In genomic region chr4:148814030-148814429, GRCh38 we compare ENCODE assay signal across 19 cellular contexts.
DNase-seq lines count a peak whose midpoint lies in the region; ATAC-seq and TF ChIP-seq lines count a peak whose summit lies in the region.
"Had no signal": no experiment of that assay in that cellular context is flagged by ENCODE, and none has a peak within 500 bp of the region (broad histone marks: within the 10 kb centered on the region; RNA-seq: fewer than 3 reads in every experiment).

No MANE protein-coding gene starts in this region.

- H3K36me3 Mint-ChIP-seq in effector memory CD8-positive, alpha-beta T cell (ENCODE audit: insufficient read depth): no peaks in the 10 kb centered on the region
- H3K36me3 Mint-ChIP-seq: CD8-positive, alpha-beta T cell had no signal

- no peak for TF ChIP-seq CTCF in body of pancreas (IDR thresholded peaks at IDR 0.05)
- no peak for TF ChIP-seq CTCF in lung (IDR thresholded peaks at IDR 0.05; ENCODE audit: control extremely low read depth, extremely low read depth)
- no peak for TF ChIP-seq CTCF in thyroid gland (IDR thresholded peaks at IDR 0.05)
- TF ChIP-seq CTCF in upper lobe of right lung (IDR thresholded peaks at IDR 0.05): no peak

- no peaks in the 10 kb centered on the region for H3K27me3 ChIP-seq in body of pancreas
- no peaks in the 10 kb centered on the region for H3K27me3 ChIP-seq in lung (ENCODE audit: control insufficient read depth, insufficient read depth)
- no peaks in the 10 kb centered on the region for H3K27me3 ChIP-seq in thyroid gland
- no peaks in the 10 kb centered on the region for H3K27me3 ChIP-seq in upper lobe of right lung
- H3K27me3 ChIP-seq: MG63, SJCRH30 had no signal

- DNase-seq in body of pancreas (peak; percentile 39 to 74 (median 62)), epithelial cell of prostate (ENCODE audit: low read depth, low spot score) (peak; percentile 22), lung (ENCODE audit: low spot score) (peak; percentile 45), thyroid gland (peak; percentile 78 to 83), upper lobe of right lung (no peak), NCI-H748 (lab: John Stamatoyannopoulos, UW; ENCODE audit: unreplicated experiment) (no peak)
- DNase-seq in effector memory CD8-positive, alpha-beta T cell: no peak
- DNase-seq: C1 segment of cervical spinal cord; CD8-positive, alpha-beta T cell; DMS79; Kasumi-1; MG63; NCI-H1417; NCI-H187; NCI-H446; NCI-H69; SJCRH30 had no signal

- no peak overlapping the region for H3K4me3 Mint-ChIP-seq in effector memory CD8-positive, alpha-beta T cell
- H3K4me3 Mint-ChIP-seq: CD8-positive, alpha-beta T cell had no signal

- intact Hi-C loops in body of pancreas (cut with DNase I) (no loop called here), thyroid gland (cut with DNase I) (no loop called here), upper lobe of right lung (cut with DNase I) (no loop called here)

- ATAC-seq in body of pancreas: peak; percentile 87
- no peak for ATAC-seq in lung (ENCODE audit: insufficient read depth, low FRiP score)
- ATAC-seq in upper lobe of right lung: no peak
- no peak for ATAC-seq in effector memory CD8-positive, alpha-beta T cell (replicated peaks)
- no peak for ATAC-seq in HG03378 (IDR thresholded peaks at IDR 0.05; ENCODE audit: unreplicated experiment)
- ATAC-seq: CD8-positive, alpha-beta T cell; Panc1 had no signal

- H3K4me1 Mint-ChIP-seq in effector memory CD8-positive, alpha-beta T cell (ENCODE audit: low read depth in 2 of 2): no peaks in the 10 kb centered on the region

- H3K27ac ChIP-seq in body of pancreas (no peak overlapping the region), epithelial cell of prostate (no peak overlapping the region), lung (ENCODE audit: low read depth in 1 of 2, low read length in 1 of 2) (no peak overlapping the region), thyroid gland (peak overlapping the region in 2 of 3 donors; percentile 7 to 57), upper lobe of right lung (no peak overlapping the region)
- H3K27ac ChIP-seq: SJCRH30 had no signal

- no peaks in the 10 kb centered on the region for H3K27me3 Mint-ChIP-seq in effector memory CD8-positive, alpha-beta T cell

- H3K36me3 ChIP-seq in body of pancreas (replicated peaks in 1 of 2; ENCODE audit: insufficient read depth in 1 of 2, low read depth in 2 of 2): no peaks in the 10 kb centered on the region
- no peaks in the 10 kb centered on the region for H3K36me3 ChIP-seq in lung (ENCODE audit: control insufficient read depth in 2 of 2, insufficient read depth in 2 of 2, low read length in 2 of 2)
- no peaks in the 10 kb centered on the region for H3K36me3 ChIP-seq in thyroid gland
- no peaks in the 10 kb centered on the region for H3K36me3 ChIP-seq in upper lobe of right lung
- H3K36me3 ChIP-seq: MG63, SJCRH30 had no signal

- H3K4me3 ChIP-seq in body of pancreas: no peak overlapping the region
- H3K4me3 ChIP-seq in lung: no peak overlapping the region
- no peak overlapping the region for H3K4me3 ChIP-seq in thyroid gland (replicated peaks in 1 of 3)
- no peak overlapping the region for H3K4me3 ChIP-seq in upper lobe of right lung
- H3K4me3 ChIP-seq: MG63, SJCRH30 had no signal

- WGBS in body of pancreas, 2 donors: 17 to 36% methylated on average over 1 of the region's 1 CpG
- WGBS in lung, 2 donors: 60 to 89% methylated on average over 1 of the region's 1 CpG
- 33 to 36% methylated on average over 1 of the region's 1 CpG for WGBS in thyroid gland, 2 donors

- TF ChIP-seq POLR2A in body of pancreas (IDR thresholded peaks at IDR 0.05) (no peak), thyroid gland (IDR thresholded peaks at IDR 0.05) (no peak)

- H3K9me3 Mint-ChIP-seq in effector memory CD8-positive, alpha-beta T cell: peaks cover 6 to 14% of the 10 kb centered on the region in 2 donors

- no peaks in the 10 kb centered on the region for H3K9me3 ChIP-seq in body of pancreas
- H3K9me3 ChIP-seq in lung (ENCODE audit: control insufficient read depth in 2 of 2, insufficient read depth in 1 of 2, low read length in 1 of 2): no peaks in the 10 kb centered on the region
- no peaks in the 10 kb centered on the region for H3K9me3 ChIP-seq in thyroid gland
- H3K9me3 ChIP-seq in upper lobe of right lung: no peaks in the 10 kb centered on the region
- H3K9me3 ChIP-seq: MG63, SJCRH30 had no signal

- H3K27ac Mint-ChIP-seq in effector memory CD8-positive, alpha-beta T cell: no peak overlapping the region
- H3K27ac Mint-ChIP-seq: CD8-positive, alpha-beta T cell had no signal

- peaks cover 10% of the 10 kb centered on the region for H3K4me1 ChIP-seq in body of pancreas
- H3K4me1 ChIP-seq in lung (ENCODE audit: control insufficient read depth in 2 of 2, insufficient read depth in 2 of 2, low read length in 2 of 2): no peaks in the 10 kb centered on the region
- H3K4me1 ChIP-seq in thyroid gland: peaks cover 7 to 10% of the 10 kb centered on the region in 2 donors
- no peaks in the 10 kb centered on the region for H3K4me1 ChIP-seq in upper lobe of right lung
- H3K4me1 ChIP-seq: SJCRH30 had no signal

Comparison
In these comparisons a context has a peak if more than half of its experiments do, and no peak if none do; other contexts are left out.
1. DNase-seq: peak in body of pancreas (4 of 4), epithelial cell of prostate (single experiment), lung (single experiment) and thyroid gland (2 of 2); none in upper lobe of right lung (single experiment), effector memory CD8-positive, alpha-beta T cell (0 of 3) and NCI-H748 (single experiment).
2. H3K27ac ChIP-seq: peak in thyroid gland (2 of 3); none in body of pancreas (0 of 4), epithelial cell of prostate (single experiment), lung (0 of 2) and upper lobe of right lung (single experiment).